26 cellular contexts compared by ENCODE assay signal in the genomic region with DNA sequence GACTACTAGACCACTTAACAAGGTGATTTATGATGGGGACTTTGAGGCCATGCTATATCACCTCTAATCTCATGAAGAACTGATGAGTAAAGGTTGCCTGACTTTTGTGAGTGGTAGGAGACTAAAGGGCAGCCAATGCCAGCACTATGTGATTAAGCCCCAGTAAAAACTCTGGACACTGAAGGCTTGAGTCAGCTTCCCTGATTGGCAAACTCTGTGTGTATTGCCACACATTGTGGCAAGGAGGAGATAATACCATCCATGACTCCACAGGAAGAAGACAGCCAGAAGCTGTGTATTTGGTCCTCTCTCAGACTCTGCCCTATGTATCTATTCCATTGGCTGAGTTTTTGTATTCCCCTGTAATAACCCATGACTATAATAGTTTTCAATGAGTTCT.
DNase-seq lines count a peak whose midpoint lies in the region; ATAC-seq and TF ChIP-seq lines count a peak whose summit lies in the region.
"Had no signal": no experiment of that assay in that cellular context is flagged by ENCODE, and none has a peak within 500 bp of the region (broad histone marks: within the 10 kb centered on the region; RNA-seq: fewer than 3 reads in every experiment).

No MANE protein-coding gene starts in this region.

- no peaks in the 10 kb centered on the region for H3K27me3 ChIP-seq in BLaER1 treated with 17β-estradiol and CSF1 and Interleukin-3, amounts not matched to agents 10 nM and 100 nM
- H3K27me3 ChIP-seq in upper lobe of right lung, result no peaks in the 10 kb centered on the region
- H3K27me3 ChIP-seq: adrenal gland, brain microvascular endothelial cell, colonic mucosa, neutrophil, right lobe of liver, suprapubic skin had no signal

- DNase-seq in HT1080 (ENCODE audit: low read depth), result peak; percentile 42
- peak; percentile 30 for DNase-seq in amniotic epithelial cell (ENCODE audit: low read depth)
- peak; percentile 39 to 51 for DNase-seq in foreskin fibroblast
- no peak for DNase-seq in activated naive CD4-positive, alpha-beta T cell treated with Interleukin-2 at 50 U/mL for 16 hours
- DNase-seq in lower leg skin (ENCODE audit: low spot score in 2 of 2), result no peak
- DNase-seq in DMS79 treated with DMSO at 0.1 percent for 48 hours (lab: John Stamatoyannopoulos, UW), result no peak
- no peak for DNase-seq in upper lobe of right lung
- DNase-seq: activated CD4-positive, alpha-beta T cell treated with anti-CD3 and anti-CD28 coated beads for 4 hours; activated naive CD4-positive, alpha-beta T cell; activated T-cell treated with anti-CD3 and anti-CD28 coated beads, Interleukin-2, amount 50 U/mL, for 4 hours; adrenal gland; brain microvascular endothelial cell; CD4-positive, alpha-beta T cell; colonic mucosa; effector CD8-positive, alpha-beta T cell; erythroblast; hippocampal formation; naive B cell; right lobe of liver; stimulated activated CD4-positive, alpha-beta T cell treated with anti-CD3 and anti-CD28 coated beads, Interleukin-4, amount 100 ng/mL, for 4 hours had no signal

- H3K4me1 ChIP-seq in BLaER1 treated with 17β-estradiol and CSF1 and Interleukin-3, amounts not matched to agents 10 nM and 100 nM, result peaks cover 0 to 16% (median 8%) of the 10 kb centered on the region in 10 experiments; a peak in 12 of 20 replicates
- no peaks in the 10 kb centered on the region for H3K4me1 ChIP-seq in upper lobe of right lung
- H3K4me1 ChIP-seq: adrenal gland, colonic mucosa, right lobe of liver, suprapubic skin had no signal

- intact Hi-C loops in lower leg skin (cut with DNase I; ENCODE audit: low total_unique reads) (no loop called here), upper lobe of right lung (cut with DNase I) (no loop called here)

- no peak for ATAC-seq in upper lobe of right lung
- ATAC-seq: activated T-cell treated with anti-CD3 and anti-CD28 coated beads, Interleukin-2, amount 50 U/mL, for 4 hours; left lobe of liver; right lobe of liver; stimulated activated memory B cell treated with anti-CD40 and anti-IgM and Interleukin-4, amounts not matched to agents 10 μg/mL and 1 μg/mL and 100 μg/mL, for 72 hours had no signal

- no peaks in the 10 kb centered on the region for H3K36me3 ChIP-seq in BLaER1 treated with 17β-estradiol and CSF1 and Interleukin-3, amounts not matched to agents 10 nM and 100 nM
- no peaks in the 10 kb centered on the region for H3K36me3 ChIP-seq in upper lobe of right lung
- H3K36me3 ChIP-seq: adrenal gland, brain microvascular endothelial cell, colonic mucosa, neutrophil, right lobe of liver, suprapubic skin had no signal

- peaks cover 0 to 7% (median 0%) of the 10 kb centered on the region in 11 experiments; a peak in 3 of 22 replicates for H3K9me3 ChIP-seq in BLaER1 treated with 17β-estradiol and CSF1 and Interleukin-3, amounts not matched to agents 10 nM and 100 nM (replicated peaks in 1 of 11)
- H3K9me3 ChIP-seq in upper lobe of right lung, result no peaks in the 10 kb centered on the region
- H3K9me3 ChIP-seq: adrenal gland, colonic mucosa, neutrophil, right lobe of liver, suprapubic skin had no signal

- no peak for TF ChIP-seq CTCF in foreskin fibroblast (IDR thresholded peaks at IDR 0.05; ENCODE audit: low read depth, low read length)
- no peak for TF ChIP-seq CTCF in lower leg skin (IDR thresholded peaks at IDR 0.05)
- TF ChIP-seq CTCF in upper lobe of right lung (IDR thresholded peaks at IDR 0.05), result no peak

- no peak for TF ChIP-seq POLR2A in lower leg skin (IDR thresholded peaks at IDR 0.05)

- H3K9ac ChIP-seq in BLaER1 treated with 17β-estradiol and CSF1 and Interleukin-3, amounts not matched to agents 10 nM and 100 nM, result no peak overlapping the region

- H3K27ac ChIP-seq in BLaER1 treated with 17β-estradiol and CSF1 and Interleukin-3, amounts not matched to agents 10 nM and 100 nM, result peak overlapping the region in 1 of 11 experiments; percentile 19; a peak in 1 of 22 replicates
- no peak overlapping the region for H3K27ac ChIP-seq in upper lobe of right lung
- H3K27ac ChIP-seq: adrenal gland, brain microvascular endothelial cell, colonic mucosa, neutrophil, right lobe of liver, SK-N-MC, suprapubic skin had no signal

- H4K20me1 ChIP-seq in BLaER1 treated with 17β-estradiol and CSF1 and Interleukin-3, amounts not matched to agents 10 nM and 100 nM, result peaks cover 0 to under 1% (median 0%) of the 10 kb centered on the region in 11 experiments; a peak in 1 of 22 replicates

- no peak overlapping the region for H3K4me3 ChIP-seq in BLaER1 treated with 17β-estradiol and CSF1 and Interleukin-3, amounts not matched to agents 10 nM and 100 nM
- H3K4me3 ChIP-seq in foreskin fibroblast (ENCODE audit: low read depth in 1 of 2, low read length in 2 of 2) (no peak overlapping the region), lower leg skin (ENCODE audit: low read depth, poor library complexity, severe bottlenecking) (no peak overlapping the region), upper lobe of right lung (no peak overlapping the region)
- H3K4me3 ChIP-seq: adrenal gland, colonic mucosa, right lobe of liver, SK-N-MC, suprapubic skin had no signal

- H3K4me2 ChIP-seq in BLaER1 treated with 17β-estradiol and CSF1 and Interleukin-3, amounts not matched to agents 10 nM and 100 nM, result peak overlapping the region in 7 of 11 experiments; percentile 1 to 45 (median 18); a peak in 6 of 22 replicates

Comparison
In these comparisons a context has a peak if more than half of its experiments do, and no peak if none do; other contexts are left out.
1. DNase-seq: peak in HT1080 (single experiment), amniotic epithelial cell (single experiment) and foreskin fibroblast (2 of 2); none in activated naive CD4-positive, alpha-beta T cell treated with Interleukin-2 at 50 U/mL for 16 hours (single experiment), lower leg skin (0 of 2), DMS79 treated with DMSO at 0.1 percent for 48 hours (single experiment) and upper lobe of right lung (single experiment).